In genomic region chr5:141234109-141234508, GRCh38 we compare ENCODE assay signal across 11 cellular contexts. TPM values are rescaled to one million over a fixed set of nuclear protein-coding genes. Genes with fewer than 3 reads are reported as not detected.
A peak's percentile ranks its signal among the peaks of the same experiment; 100 is the strongest.
DNase-seq lines count a peak whose midpoint lies in the region; TF ChIP-seq lines count a peak whose summit lies in the region.
"Had no signal": no experiment of that assay in that cellular context is flagged by ENCODE, and none has a peak within 500 bp of the region (broad histone marks: within the 10 kb centered on the region; RNA-seq: fewer than 3 reads in every experiment).

No MANE protein-coding gene starts in this region.

- TF ChIP-seq CTCF in C4-2B (conservative IDR thresholded peaks at IDR 0.05) (peak; percentile 55), LNCAP (IDR thresholded peaks at IDR 0.05) (peak; percentile 60; the same call in 1 of the 2 replicates), cardiac fibroblast (IDR thresholded peaks at IDR 0.05; ENCODE audit: low read depth, low read length) (peak; percentile 13)

- peaks cover 1 to 29% (median 10%) of the 10 kb centered on the region in 3 donors for H3K27me3 Mint-ChIP-seq in immature natural killer cell (ENCODE audit: low read depth in 3 of 3)
- peaks cover 42% of the 10 kb centered on the region for H3K27me3 Mint-ChIP-seq in activated naive CD8-positive, alpha-beta T cell treated with anti-CD3 and anti-CD28 coated beads for 36 hours
- H3K27me3 Mint-ChIP-seq: type B pancreatic cell had no signal

- DNase-seq in cardiac fibroblast (ENCODE audit: low read depth in 2 of 2) (peak; percentile 21 to 31), NCI-H526 treated with DMSO at 0.1 percent for 48 hours (lab: John Stamatoyannopoulos, UW) (no peak), immature natural killer cell (no peak)
- DNase-seq in NK-92 treated with Interleukin-12 subunit alpha and Interleukin-12 subunit beta, amount 100 ng/mL, for 24 hours (lab: John Stamatoyannopoulos, UW): no peak
- no peak for DNase-seq in activated naive CD8-positive, alpha-beta T cell treated with anti-CD3 and anti-CD28 coated beads for 36 hours
- DNase-seq: NCI-H1417 treated with DMSO at 0.1 percent for 48 hours, SIG-M5 had no signal

- no peaks in the 10 kb centered on the region for H3K27me3 ChIP-seq in muscle layer of duodenum (ENCODE audit: low read depth, low read length)

- peaks cover 15 to 61% (median 43%) of the 10 kb centered on the region in 6 donors for H3K9me3 Mint-ChIP-seq in immature natural killer cell
- H3K9me3 Mint-ChIP-seq in activated naive CD8-positive, alpha-beta T cell treated with anti-CD3 and anti-CD28 coated beads for 36 hours: peaks cover 27% of the 10 kb centered on the region

- H3K4me3 ChIP-seq in cardiac fibroblast (replicated peaks in 1 of 2; ENCODE audit: low read depth in 2 of 2, low read length in 2 of 2) (peak overlapping the region in 1 of 2 donors; percentile 18), muscle layer of duodenum (ENCODE audit: low read depth in 1 of 2, low read length in 2 of 2) (peak overlapping the region; percentile 12 to 60)

- H3K27ac Mint-ChIP-seq in immature natural killer cell: no peak overlapping the region
- H3K27ac Mint-ChIP-seq in activated naive CD8-positive, alpha-beta T cell treated with anti-CD3 and anti-CD28 coated beads for 36 hours: no peak overlapping the region
- H3K27ac Mint-ChIP-seq: type B pancreatic cell had no signal

- no peak overlapping the region for H3K27ac ChIP-seq in C4-2B
- H3K27ac ChIP-seq in muscle layer of duodenum (ENCODE audit: low read length): no peak overlapping the region

- H3K9me3 ChIP-seq in muscle layer of duodenum (ENCODE audit: control insufficient read depth in 1 of 2, low read length in 2 of 2): peaks cover 30 to 79% of the 10 kb centered on the region in 2 donors

- peaks cover 0 to 7% (median 0%) of the 10 kb centered on the region in 3 donors for H3K36me3 Mint-ChIP-seq in immature natural killer cell
- H3K36me3 Mint-ChIP-seq in activated naive CD8-positive, alpha-beta T cell treated with anti-CD3 and anti-CD28 coated beads for 36 hours: peaks cover 13% of the 10 kb centered on the region
- H3K36me3 Mint-ChIP-seq: type B pancreatic cell had no signal

- no peaks in the 10 kb centered on the region for H3K4me1 ChIP-seq in muscle layer of duodenum (ENCODE audit: control insufficient read depth in 1 of 2, insufficient read depth in 2 of 2, low read length in 2 of 2)

- no peak overlapping the region for H3K4me3 Mint-ChIP-seq in immature natural killer cell
- H3K4me3 Mint-ChIP-seq in activated naive CD8-positive, alpha-beta T cell treated with anti-CD3 and anti-CD28 coated beads for 36 hours: no peak overlapping the region
- H3K4me3 Mint-ChIP-seq: type B pancreatic cell had no signal

- H3K36me3 ChIP-seq in muscle layer of duodenum (ENCODE audit: control insufficient read depth in 1 of 2, insufficient read depth in 2 of 2, low read length in 2 of 2): peaks cover 0 to 6% of the 10 kb centered on the region in 2 donors

- no peaks in the 10 kb centered on the region for H3K4me1 Mint-ChIP-seq in immature natural killer cell
- H3K4me1 Mint-ChIP-seq in activated naive CD8-positive, alpha-beta T cell treated with anti-CD3 and anti-CD28 coated beads for 36 hours: no peaks in the 10 kb centered on the region

RNA-seq across cellular contexts. Expression of gene PCDHB14, which starts 11.0 kb away (rescaled TPM):
- not detected for polyA plus RNA-seq in immature natural killer cell
- total RNA-seq in activated naive CD8-positive, alpha-beta T cell treated with anti-CD3 and anti-CD28 coated beads for 36 hours: not detected

RNA-seq across cellular contexts. Expression of gene PCDHB15, which starts 11.1 kb away (rescaled TPM):
- polyA plus RNA-seq in immature natural killer cell: under 1 TPM in 1 of 3 donors, not detected in 2; 0.16 TPM
- not detected for total RNA-seq in activated naive CD8-positive, alpha-beta T cell treated with anti-CD3 and anti-CD28 coated beads for 36 hours

RNA-seq across cellular contexts. Expression of gene PCDHB13, which starts 20.4 kb away (rescaled TPM):
- polyA plus RNA-seq in immature natural killer cell: not detected
- total RNA-seq in activated naive CD8-positive, alpha-beta T cell treated with anti-CD3 and anti-CD28 coated beads for 36 hours: not detected

RNA-seq across cellular contexts. Expression of gene PCDHB12, which starts 25.6 kb away (rescaled TPM):
- not detected for polyA plus RNA-seq in immature natural killer cell
- total RNA-seq in activated naive CD8-positive, alpha-beta T cell treated with anti-CD3 and anti-CD28 coated beads for 36 hours: not detected

RNA-seq across cellular contexts. Expression of gene PCDHB11, which starts 34.7 kb away (rescaled TPM):
- polyA plus RNA-seq in immature natural killer cell: not detected
- not detected for total RNA-seq in activated naive CD8-positive, alpha-beta T cell treated with anti-CD3 and anti-CD28 coated beads for 36 hours

Comparison
In these comparisons a context has a peak if more than half of its experiments do, and no peak if none do; other contexts are left out.
1. DNase-seq: peak in cardiac fibroblast (2 of 2); none in NCI-H526 treated with DMSO at 0.1 percent for 48 hours (single experiment), immature natural killer cell (0 of 3), NK-92 treated with Interleukin-12 subunit alpha and Interleukin-12 subunit beta, amount 100 ng/mL, for 24 hours (single experiment) and activated naive CD8-positive, alpha-beta T cell treated with anti-CD3 and anti-CD28 coated beads for 36 hours (single experiment).
2. Peak in every context shown above with its lines, with median percentiles within 50 percentile points of each other: CTCF ChIP-seq.